In the genomic region with DNA sequence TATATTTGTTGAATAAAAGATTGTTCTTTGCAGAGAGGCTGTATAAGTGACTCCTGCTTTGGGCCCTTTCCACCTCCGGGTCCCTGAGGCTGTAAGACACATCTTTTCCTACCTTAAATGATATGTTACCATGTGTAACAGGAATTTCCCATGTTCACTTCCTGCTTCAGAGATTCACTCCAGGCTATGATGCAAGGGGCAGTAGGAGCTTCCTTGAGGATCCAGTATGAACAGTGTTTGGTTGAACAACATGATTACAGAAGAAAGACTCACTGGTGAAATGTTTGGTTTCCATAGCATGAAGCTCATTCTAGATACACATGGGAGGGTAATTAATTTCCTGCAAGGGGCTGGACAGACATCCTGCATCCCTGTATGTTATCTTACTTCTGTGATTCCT, we compare ENCODE assay signal across 20 cellular contexts. TPM values are rescaled to one million over a fixed set of nuclear protein-coding genes. Genes with fewer than 3 reads are reported as not detected.
DNase-seq lines count a peak whose midpoint lies in the region; ATAC-seq and TF ChIP-seq lines count a peak whose summit lies in the region.
"Had no signal": no experiment of that assay in that cellular context is flagged by ENCODE, and none has a peak within 500 bp of the region (broad histone marks: within the 10 kb centered on the region; RNA-seq: fewer than 3 reads in every experiment).

No MANE protein-coding gene starts in this region.

- WGBS in endodermal cell (ENCODE audit: insufficient coverage in 1 of 2, insufficient read length in 1 of 2), 2 experiments: 70% methylated on average over 1 of the region's 1 CpG; no CpG with 5 or more reads in 1 of the 2 experiments

- H3K9me3 ChIP-seq in endodermal cell (ENCODE audit: control insufficient read depth, low read length) (no peaks in the 10 kb centered on the region), mucosa of descending colon (no peaks in the 10 kb centered on the region)
- H3K9me3 ChIP-seq in CD4-positive, alpha-beta memory T cell (ENCODE audit: control insufficient read depth in 1 of 2, low read length in 2 of 2): no peaks in the 10 kb centered on the region
- H3K9me3 ChIP-seq: MG63 had no signal

- CTCF ChIA-PET in CD4-positive, alpha-beta memory T cell (lab: Charles Lee; ENCODE audit: partially characterized antibody): interaction anchor here (1.1 to 1.5 kb wide), 2 partner anchors 14 to 20 kb away, joined by 6 to 7 read pairs; no protein-coding TSS in a partner anchor

- H3K36me3 ChIP-seq in endodermal cell (ENCODE audit: control insufficient read depth, insufficient read depth, low read length): no peaks in the 10 kb centered on the region
- H3K36me3 ChIP-seq in mucosa of descending colon (ENCODE audit: low read depth): no peaks in the 10 kb centered on the region
- H3K36me3 ChIP-seq in CD4-positive, alpha-beta memory T cell (ENCODE audit: insufficient read depth, low read length): no peaks in the 10 kb centered on the region
- H3K36me3 ChIP-seq: MG63 had no signal

- TF ChIP-seq CTCF in endodermal cell (conservative IDR thresholded peaks at IDR 0.05) (no peak), mucosa of descending colon (IDR thresholded peaks at IDR 0.05) (no peak), natural killer cell (IDR thresholded peaks at IDR 0.05) (no peak)

- no peaks in the 10 kb centered on the region for H3K36me3 Mint-ChIP-seq in endodermal cell (ENCODE audit: low read depth)
- H3K36me3 Mint-ChIP-seq in natural killer cell: no peaks in the 10 kb centered on the region
- H3K36me3 Mint-ChIP-seq in CD4-positive, alpha-beta memory T cell: no peaks in the 10 kb centered on the region

- no peak overlapping the region for H3K27ac Mint-ChIP-seq in endodermal cell
- no peak overlapping the region for H3K27ac Mint-ChIP-seq in natural killer cell
- H3K27ac Mint-ChIP-seq in CD4-positive, alpha-beta memory T cell: no peak overlapping the region

- H3K9ac ChIP-seq in endodermal cell (ENCODE audit: extremely low read depth, low read length, poor library complexity, severe bottlenecking): no peak overlapping the region
- H3K9ac ChIP-seq: GM23248, KMS-11 had no signal

- no peaks in the 10 kb centered on the region for H3K4me1 Mint-ChIP-seq in endodermal cell
- no peaks in the 10 kb centered on the region for H3K4me1 Mint-ChIP-seq in natural killer cell
- peaks cover 0 to 1% (median 0%) of the 10 kb centered on the region in 4 donors for H3K4me1 Mint-ChIP-seq in CD4-positive, alpha-beta memory T cell

- intact Hi-C loops in mucosa of descending colon (cut with DNase I, micrococcal nuclease): no loop called here
- intact Hi-C loops in natural killer cell (cut with micrococcal nuclease): no loop called here
- intact Hi-C loops in left ventricle myocardium superior (cut with micrococcal nuclease): no loop called here
- intact Hi-C loops in CD4-positive, alpha-beta memory T cell (cut with micrococcal nuclease): no loop called here

- H3K4me3 Mint-ChIP-seq in endodermal cell (no peak overlapping the region), natural killer cell (no peak overlapping the region)
- H3K4me3 Mint-ChIP-seq in CD4-positive, alpha-beta memory T cell: no peak overlapping the region

- ATAC-seq in mucosa of descending colon (peak; percentile 66), natural killer cell (no peak), left ventricle myocardium superior (no peak)
- ATAC-seq: HepG2, Panc1, SK-N-SH treated with all-trans-retinoic acid at 6 μM for 48 hours had no signal

- POLR2A ChIA-PET in CD4-positive, alpha-beta memory T cell (lab: Charles Lee; ENCODE audit: partially characterized antibody): no interaction called here

- no peaks in the 10 kb centered on the region for H3K27me3 ChIP-seq in endodermal cell (ENCODE audit: control insufficient read depth, insufficient read depth, low read length, poor library complexity, severe bottlenecking)
- no peaks in the 10 kb centered on the region for H3K27me3 ChIP-seq in CD4-positive, alpha-beta memory T cell (ENCODE audit: insufficient read depth, low read length)
- H3K27me3 ChIP-seq: MG63 had no signal

- no peak overlapping the region for H3K4me3 ChIP-seq in endodermal cell (ENCODE audit: low read length)
- no peak overlapping the region for H3K4me3 ChIP-seq in mucosa of descending colon
- H3K4me3 ChIP-seq in CD4-positive, alpha-beta memory T cell (ENCODE audit: low read length in 2 of 2): no peak overlapping the region
- H3K4me3 ChIP-seq: GM23248, MG63 had no signal

- H3K27me3 Mint-ChIP-seq in endodermal cell (ENCODE audit: insufficient read depth) (peaks cover 13% of the 10 kb centered on the region), natural killer cell (ENCODE audit: low read depth in 2 of 2) (peaks cover 31 to 45% of the 10 kb centered on the region in 2 donors)
- peaks cover 22 to 26% of the 10 kb centered on the region in 2 donors for H3K27me3 Mint-ChIP-seq in CD4-positive, alpha-beta memory T cell

- H3K27ac ChIP-seq in endodermal cell (ENCODE audit: low read depth, low read length): no peak overlapping the region
- no peak overlapping the region for H3K27ac ChIP-seq in CD4-positive, alpha-beta memory T cell (ENCODE audit: low read depth, low read length)
- H3K27ac ChIP-seq: C4-2B, GM23248, KMS-11 had no signal

- DNase-seq in NCI-H146 (lab: John Stamatoyannopoulos, UW) (peak; percentile 9), NCI-H146 treated with DMSO at 0.1 percent for 48 hours (lab: John Stamatoyannopoulos, UW; ENCODE audit: unreplicated experiment) (no peak), NCI-H226 (peak; percentile 28), endodermal cell (peak; percentile 6), mucosa of descending colon (no peak), natural killer cell (no peak), left ventricle myocardium superior (no peak)
- no peak for DNase-seq in CD4-positive, alpha-beta memory T cell
- DNase-seq: 8988T, DND-41, GF-D8, GM23248, MG63, NCI-H526, SHP77 had no signal

- no peaks in the 10 kb centered on the region for H3K9me3 Mint-ChIP-seq in endodermal cell
- no peaks in the 10 kb centered on the region for H3K9me3 Mint-ChIP-seq in natural killer cell
- peaks cover 0 to 2% (median 0%) of the 10 kb centered on the region in 8 donors for H3K9me3 Mint-ChIP-seq in CD4-positive, alpha-beta memory T cell

- no peaks in the 10 kb centered on the region for H3K4me1 ChIP-seq in endodermal cell (ENCODE audit: control insufficient read depth, insufficient read depth, low read length)
- peaks cover 8% of the 10 kb centered on the region for H3K4me1 ChIP-seq in mucosa of descending colon (ENCODE audit: low read depth)
- H3K4me1 ChIP-seq in CD4-positive, alpha-beta memory T cell (ENCODE audit: insufficient read depth, low read length): no peaks in the 10 kb centered on the region

RNA-seq across cellular contexts. Expression of a gene that starts 25.6 kb away (rescaled TPM):
- total RNA-seq in endodermal cell: 10 to 100 TPM; 26.0 to 29.6 TPM
- polyA plus RNA-seq in endodermal cell (2013, experiment 1 of 2): 18.7 TPM
- 16.4 TPM for polyA plus RNA-seq in endodermal cell (2013, experiment 2 of 2)
- 10 to 100 TPM; 19.7 to 33.4 (median 27.2) TPM for total RNA-seq in mucosa of descending colon
- total RNA-seq in natural killer cell: 10 to 100 TPM; 13.3 to 17.4 (median 13.5) TPM
- total RNA-seq in left ventricle myocardium superior: 5.9 TPM
- total RNA-seq in CD4-positive, alpha-beta memory T cell: 10 to 100 TPM; 15.6 to 16.1 TPM
- polyA plus RNA-seq in CD4-positive, alpha-beta memory T cell: 10 to 100 TPM in 1 of 2 donors, 1 to 10 TPM in 1; 9.4 to 15.2 TPM

RNA-seq across cellular contexts. Expression of a gene that starts 30.8 kb away (rescaled TPM):
- total RNA-seq in endodermal cell (not detected), mucosa of descending colon (under 1 TPM in 2 of 3 donors, not detected in 1; 0.24 to 0.98 TPM), natural killer cell (under 1 TPM in 2 of 3 donors, not detected in 1; 0.21 to 0.48 TPM), left ventricle myocardium superior (not detected)
- polyA plus RNA-seq in endodermal cell (2013, experiment 1 of 2): not detected
- polyA plus RNA-seq in endodermal cell (2013, experiment 2 of 2): not detected
- not detected for total RNA-seq in CD4-positive, alpha-beta memory T cell
- not detected for polyA plus RNA-seq in CD4-positive, alpha-beta memory T cell
- total RNA-seq: GM23248, HepG2 had no signal
- polyA plus RNA-seq: GM23248, HepG2 had no signal

Comparison
In these comparisons a context has a peak if more than half of its experiments do, and no peak if none do; other contexts are left out.
1. DNase-seq: peak in NCI-H146 (single experiment), NCI-H226 (single experiment) and endodermal cell (single experiment); none in NCI-H146 treated with DMSO at 0.1 percent for 48 hours (single experiment), mucosa of descending colon (0 of 3), natural killer cell (single experiment), left ventricle myocardium superior (single experiment) and CD4-positive, alpha-beta memory T cell (0 of 5).